In the genomic region with DNA sequence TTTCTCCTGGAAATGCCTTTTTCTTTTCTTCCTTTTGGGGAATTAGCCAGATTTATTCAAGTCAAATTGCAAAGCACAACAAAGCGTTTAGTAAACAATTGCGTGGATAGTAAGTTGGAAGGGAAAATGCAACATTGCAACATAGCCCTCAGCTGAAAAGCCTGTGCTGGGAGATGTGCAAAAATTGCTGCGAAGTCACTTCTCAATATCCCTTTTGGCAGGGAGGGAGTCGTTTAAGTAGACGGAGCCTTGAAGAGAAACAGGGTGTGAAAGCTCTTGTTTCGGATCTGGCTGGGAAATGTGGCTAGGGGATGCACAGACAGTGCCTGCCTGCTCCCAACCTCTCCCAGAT, we compare ENCODE assay signal across 28 cellular contexts. TPM values are rescaled to one million over a fixed set of nuclear protein-coding genes. Genes with fewer than 3 reads are reported as not detected.
DNase-seq lines count a peak whose midpoint lies in the region; ATAC-seq and TF ChIP-seq lines count a peak whose summit lies in the region.
"Had no signal": no experiment of that assay in that cellular context is flagged by ENCODE, and none has a peak within 500 bp of the region (broad histone marks: within the 10 kb centered on the region; RNA-seq: fewer than 3 reads in every experiment).

No MANE protein-coding gene starts in this region.

- H3K9me3 Mint-ChIP-seq in stimulated activated effector memory CD8-positive, alpha-beta T cell treated with anti-CD3 and anti-CD28 coated beads, Interleukin-12 subunit alpha, Interleukin-12 subunit beta, amount 100 ng/mL, for 72 hours: no peaks in the 10 kb centered on the region
- H3K9me3 Mint-ChIP-seq: activated B cell treated with CpG ODN at 0.5 μM for 24 hours; activated naive CD8-positive, alpha-beta T cell treated with anti-CD3 and anti-CD28 coated beads for 36 hours; CD14-positive monocyte; naive B cell had no signal

- no peak for TF ChIP-seq CTCF in RWPE1 (conservative IDR thresholded peaks at IDR 0.05; ENCODE audit: low read depth)

- H3K27ac ChIP-seq in RWPE1: peak overlapping the region; percentile 24
- H3K27ac ChIP-seq: right lobe of liver had no signal

- no peaks in the 10 kb centered on the region for H3K27me3 ChIP-seq in iPS-15b (ENCODE audit: control insufficient read depth, insufficient read depth, low read length)
- H3K27me3 ChIP-seq: breast epithelium, right lobe of liver, transverse colon had no signal

- CTCF ChIA-PET in RWPE1 (lab: Yijun Ruan, JAX): interaction anchor here (0.7 kb wide), 1 partner anchor 17 kb away, joined by 3 read pairs; no protein-coding TSS in a partner anchor

- peaks cover 3% of the 10 kb centered on the region for H3K36me3 ChIP-seq in iPS-15b (ENCODE audit: control insufficient read depth, insufficient read depth, low read length)
- H3K36me3 ChIP-seq: breast epithelium, transverse colon had no signal

- H3K36me3 Mint-ChIP-seq in stimulated activated effector memory CD8-positive, alpha-beta T cell treated with anti-CD3 and anti-CD28 coated beads, Interleukin-12 subunit alpha, Interleukin-12 subunit beta, amount 100 ng/mL, for 72 hours: peaks cover 84% of the 10 kb centered on the region

- ATAC-seq in stimulated activated effector memory CD8-positive, alpha-beta T cell treated with anti-CD3 and anti-CD28 coated beads, Interleukin-12 subunit alpha, Interleukin-12 subunit beta, amount 100 ng/mL, for 72 hours: no peak
- no peak for ATAC-seq in HG02884 (IDR thresholded peaks at IDR 0.05; ENCODE audit: unreplicated experiment)

- H3K4me1 ChIP-seq in iPS-15b (ENCODE audit: control insufficient read depth, insufficient read depth, low read length): no peaks in the 10 kb centered on the region
- H3K4me1 ChIP-seq: breast epithelium, Caco-2, right lobe of liver had no signal

- DNase-seq in GM03348 (ENCODE audit: low spot score) (peak; percentile 24), RWPE1 (ENCODE audit: low spot score) (no peak), H4 (ENCODE audit: low spot score) (no peak), activated gamma-delta T cell (lab: John Stamatoyannopoulos, UW) (no peak)
- no peak for DNase-seq in stimulated activated effector memory CD8-positive, alpha-beta T cell treated with anti-CD3 and anti-CD28 coated beads, Interleukin-12 subunit alpha, Interleukin-12 subunit beta, amount 100 ng/mL, for 72 hours (ENCODE audit: low spot score in 2 of 2)
- no peak for DNase-seq in activated CD4-positive, CD25-positive, alpha-beta regulatory T cell treated with anti-CD3 and anti-CD28 coated beads, Interleukin-2, amount 50 U/mL, for 72 hours
- DNase-seq: activated B cell treated with CpG ODN at 0.5 μM for 24 hours; activated CD4-positive, alpha-beta T cell treated with anti-CD3 and anti-CD28 coated beads, Interleukin-2, amount 50 U/mL, for 48 hours; activated CD8-positive, alpha-beta memory T cell treated with anti-CD3 and anti-CD28 coated beads, Interleukin-2, amount 50 U/mL, for 4 hours; activated naive CD8-positive, alpha-beta T cell treated with anti-CD3 and anti-CD28 coated beads for 36 hours; Caco-2; DMS79; GDM1; glutamatergic neuron; mesendoderm; naive B cell; NCI-H1694 treated with DMSO at 0.1 percent for 48 hours; NCI-H2171; NCI-H510A; right lobe of liver; stimulated activated CD4-positive, alpha-beta T cell treated with anti-CD3 and anti-CD28 coated beads, Interleukin-4, amount 100 ng/mL, for 24 hours; SW 1271; T1000; transverse colon had no signal

- H3K9me3 ChIP-seq in iPS-15b (ENCODE audit: control insufficient read depth, insufficient read depth, low read length): no peaks in the 10 kb centered on the region
- H3K9me3 ChIP-seq: breast epithelium, Caco-2, right lobe of liver, transverse colon had no signal

- peaks cover 43% of the 10 kb centered on the region for H3K4me1 Mint-ChIP-seq in stimulated activated effector memory CD8-positive, alpha-beta T cell treated with anti-CD3 and anti-CD28 coated beads, Interleukin-12 subunit alpha, Interleukin-12 subunit beta, amount 100 ng/mL, for 72 hours
- H3K4me1 Mint-ChIP-seq: CD14-positive monocyte had no signal

- no peak overlapping the region for H3K4me3 ChIP-seq in iPS-15b (ENCODE audit: low read depth, low read length)
- H3K4me3 ChIP-seq: breast epithelium, right lobe of liver, transverse colon had no signal

- peak overlapping the region; percentile 29 for H3K9ac ChIP-seq in iPS-15b (ENCODE audit: low read depth, low read length)

- H3K4me3 Mint-ChIP-seq in stimulated activated effector memory CD8-positive, alpha-beta T cell treated with anti-CD3 and anti-CD28 coated beads, Interleukin-12 subunit alpha, Interleukin-12 subunit beta, amount 100 ng/mL, for 72 hours: no peak overlapping the region
- H3K4me3 Mint-ChIP-seq: activated B cell treated with CpG ODN at 0.5 μM for 24 hours; activated naive CD8-positive, alpha-beta T cell treated with anti-CD3 and anti-CD28 coated beads for 36 hours; CD14-positive monocyte; naive B cell had no signal

- H3K27ac Mint-ChIP-seq in stimulated activated effector memory CD8-positive, alpha-beta T cell treated with anti-CD3 and anti-CD28 coated beads, Interleukin-12 subunit alpha, Interleukin-12 subunit beta, amount 100 ng/mL, for 72 hours: peak overlapping the region; percentile 55
- H3K27ac Mint-ChIP-seq: activated B cell treated with CpG ODN at 0.5 μM for 24 hours; activated naive CD8-positive, alpha-beta T cell treated with anti-CD3 and anti-CD28 coated beads for 36 hours; naive B cell had no signal

- POLR2A ChIA-PET in RWPE1 (lab: Yijun Ruan, JAX; ENCODE audit: low non-redundant PET): no interaction called here

RNA-seq across cellular contexts. Expression of gene SLC7A1, which starts 56.9 kb away (rescaled TPM):
- 8.6 and 13.4 TPM in 2 replicates for total RNA-seq in H4 (2014; rRNA removed; shearing (Covaris generic))
